In the genomic region with DNA sequence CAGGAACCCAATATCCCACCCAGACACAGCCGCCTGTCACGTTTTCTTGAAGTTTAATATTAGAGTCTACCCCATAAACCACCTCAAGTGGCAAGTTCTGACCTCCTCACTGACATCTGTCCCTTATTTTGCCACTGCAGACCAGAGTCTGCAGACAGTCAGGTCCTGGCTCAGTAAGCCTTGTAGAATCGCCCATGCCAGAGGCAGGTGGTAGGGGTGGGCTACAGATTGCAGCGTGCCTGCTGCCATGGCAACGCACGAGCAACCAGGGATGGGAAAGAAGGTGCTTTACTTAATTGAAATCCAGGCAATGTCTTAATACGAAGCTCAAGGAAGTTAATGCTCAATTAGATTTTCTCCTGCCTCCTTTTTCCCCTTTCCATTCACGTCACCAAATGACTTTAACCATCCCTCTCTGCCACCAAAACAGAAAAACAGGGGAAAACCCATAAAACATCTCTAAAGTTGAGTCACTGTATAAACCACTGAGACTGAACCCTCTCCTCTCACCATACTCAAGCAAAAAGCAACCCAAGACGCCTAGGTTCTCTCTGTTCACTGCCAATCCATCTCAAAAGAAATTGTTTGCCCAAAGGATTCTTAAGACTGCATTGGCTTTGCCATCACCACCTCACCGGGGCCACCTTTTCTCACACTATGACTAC, we compare ENCODE assay signal across 14 cellular contexts.
DNase-seq lines count a peak whose midpoint lies in the region; ATAC-seq lines count a peak whose summit lies in the region.
"Had no signal": no experiment of that assay in that cellular context is flagged by ENCODE, and none has a peak within 500 bp of the region (broad histone marks: within the 10 kb centered on the region; RNA-seq: fewer than 3 reads in every experiment).

No MANE protein-coding gene starts in this region.

- H3K4me3 Mint-ChIP-seq in activated CD8-positive, alpha-beta memory T cell treated with anti-CD3 and anti-CD28 coated beads, Interleukin-2, amount 10 ng/mL, durations not matched to agents 7 days and 5 days, result no peak overlapping the region
- H3K4me3 Mint-ChIP-seq in stimulated activated naive CD8-positive, alpha-beta T cell treated with anti-CD3 and anti-CD28 coated beads, Interleukin-15, Interleukin-2, amounts not matched to agents 100 ng/mL and 50 ng/mL, for 24 hours, result peak overlapping the region; percentile 14
- H3K4me3 Mint-ChIP-seq: effector memory CD8-positive, alpha-beta T cell had no signal

- H3K4me1 Mint-ChIP-seq in activated CD8-positive, alpha-beta memory T cell treated with anti-CD3 and anti-CD28 coated beads, Interleukin-2, amount 10 ng/mL, durations not matched to agents 7 days and 5 days, result peaks cover 35% of the 10 kb centered on the region
- H3K4me1 Mint-ChIP-seq in stimulated activated naive CD8-positive, alpha-beta T cell treated with anti-CD3 and anti-CD28 coated beads, Interleukin-15, Interleukin-2, amounts not matched to agents 100 ng/mL and 50 ng/mL, for 24 hours (ENCODE audit: low read depth), result peaks cover 47% of the 10 kb centered on the region

- no peaks in the 10 kb centered on the region for H3K9me3 Mint-ChIP-seq in activated CD8-positive, alpha-beta memory T cell treated with anti-CD3 and anti-CD28 coated beads, Interleukin-2, amount 10 ng/mL, durations not matched to agents 7 days and 5 days (ENCODE audit: low read depth)
- H3K9me3 Mint-ChIP-seq in stimulated activated naive CD8-positive, alpha-beta T cell treated with anti-CD3 and anti-CD28 coated beads, Interleukin-15, Interleukin-2, amounts not matched to agents 100 ng/mL and 50 ng/mL, for 24 hours, result no peaks in the 10 kb centered on the region
- H3K9me3 Mint-ChIP-seq: effector memory CD8-positive, alpha-beta T cell had no signal

- H3K27ac Mint-ChIP-seq in activated CD8-positive, alpha-beta memory T cell treated with anti-CD3 and anti-CD28 coated beads, Interleukin-2, amount 10 ng/mL, durations not matched to agents 7 days and 5 days, result no peak overlapping the region
- H3K27ac Mint-ChIP-seq in stimulated activated naive CD8-positive, alpha-beta T cell treated with anti-CD3 and anti-CD28 coated beads, Interleukin-15, Interleukin-2, amounts not matched to agents 100 ng/mL and 50 ng/mL, for 24 hours, result peak overlapping the region; percentile 46
- H3K27ac Mint-ChIP-seq: effector memory CD8-positive, alpha-beta T cell had no signal

- ATAC-seq in activated CD8-positive, alpha-beta memory T cell treated with anti-CD3 and anti-CD28 coated beads, Interleukin-2, amount 10 ng/mL, durations not matched to agents 7 days and 5 days, result no peak
- ATAC-seq in GM21576 (IDR thresholded peaks at IDR 0.05; ENCODE audit: unreplicated experiment), result peak; percentile 68
- ATAC-seq: effector memory CD8-positive, alpha-beta T cell; HepG2 had no signal

- CTCF ChIA-PET in activated CD8-positive, alpha-beta memory T cell treated with anti-CD3 and anti-CD28 coated beads, Interleukin-2, amount 10 ng/mL, durations not matched to agents 7 days and 5 days (lab: Charles Lee), result no interaction called here

- H3K27me3 Mint-ChIP-seq in activated CD8-positive, alpha-beta memory T cell treated with anti-CD3 and anti-CD28 coated beads, Interleukin-2, amount 10 ng/mL, durations not matched to agents 7 days and 5 days, result no peaks in the 10 kb centered on the region
- H3K27me3 Mint-ChIP-seq in stimulated activated naive CD8-positive, alpha-beta T cell treated with anti-CD3 and anti-CD28 coated beads, Interleukin-15, Interleukin-2, amounts not matched to agents 100 ng/mL and 50 ng/mL, for 24 hours, result no peaks in the 10 kb centered on the region
- H3K27me3 Mint-ChIP-seq: effector memory CD8-positive, alpha-beta T cell had no signal

- H3K36me3 Mint-ChIP-seq in activated CD8-positive, alpha-beta memory T cell treated with anti-CD3 and anti-CD28 coated beads, Interleukin-2, amount 10 ng/mL, durations not matched to agents 7 days and 5 days, result no peaks in the 10 kb centered on the region
- H3K36me3 Mint-ChIP-seq in stimulated activated naive CD8-positive, alpha-beta T cell treated with anti-CD3 and anti-CD28 coated beads, Interleukin-15, Interleukin-2, amounts not matched to agents 100 ng/mL and 50 ng/mL, for 24 hours (ENCODE audit: low read depth), result peaks cover 25% of the 10 kb centered on the region

- peak; percentile 53 for DNase-seq in activated CD8-positive, alpha-beta memory T cell treated with anti-CD3 and anti-CD28 coated beads, Interleukin-2, amount 50 U/mL, for 48 hours
- DNase-seq in activated CD8-positive, alpha-beta memory T cell treated with anti-CD3 and anti-CD28 coated beads, Interleukin-2, amount 10 ng/mL, durations not matched to agents 7 days and 5 days, result no peak
- DNase-seq in NCI-H69 (lab: John Stamatoyannopoulos, UW) (peak; percentile 29), GM19238 (ENCODE audit: insufficient read length, low spot score) (no peak), DMS53 (lab: John Stamatoyannopoulos, UW) (no peak)
- DNase-seq in effector CD4-positive, alpha-beta T cell, result no peak
- DNase-seq: effector memory CD8-positive, alpha-beta T cell; foreskin melanocyte; NCI-H1092 treated with DMSO at 0.1 percent for 48 hours; NCI-H510A treated with DMSO at 0.1 percent for 48 hours; SIG-M5 had no signal

Comparison
In these comparisons a context has a peak if more than half of its experiments do, and no peak if none do; other contexts are left out.
1. DNase-seq: peak in activated CD8-positive, alpha-beta memory T cell treated with anti-CD3 and anti-CD28 coated beads, Interleukin-2, amount 50 U/mL, for 48 hours (single experiment) and NCI-H69 (single experiment); none in activated CD8-positive, alpha-beta memory T cell treated with anti-CD3 and anti-CD28 coated beads, Interleukin-2, amount 10 ng/mL, durations not matched to agents 7 days and 5 days (single experiment), GM19238 (single experiment), effector CD4-positive, alpha-beta T cell (single experiment) and DMS53 (single experiment).